ENCODE assay signal across 1 cellular context in the genomic region with DNA sequence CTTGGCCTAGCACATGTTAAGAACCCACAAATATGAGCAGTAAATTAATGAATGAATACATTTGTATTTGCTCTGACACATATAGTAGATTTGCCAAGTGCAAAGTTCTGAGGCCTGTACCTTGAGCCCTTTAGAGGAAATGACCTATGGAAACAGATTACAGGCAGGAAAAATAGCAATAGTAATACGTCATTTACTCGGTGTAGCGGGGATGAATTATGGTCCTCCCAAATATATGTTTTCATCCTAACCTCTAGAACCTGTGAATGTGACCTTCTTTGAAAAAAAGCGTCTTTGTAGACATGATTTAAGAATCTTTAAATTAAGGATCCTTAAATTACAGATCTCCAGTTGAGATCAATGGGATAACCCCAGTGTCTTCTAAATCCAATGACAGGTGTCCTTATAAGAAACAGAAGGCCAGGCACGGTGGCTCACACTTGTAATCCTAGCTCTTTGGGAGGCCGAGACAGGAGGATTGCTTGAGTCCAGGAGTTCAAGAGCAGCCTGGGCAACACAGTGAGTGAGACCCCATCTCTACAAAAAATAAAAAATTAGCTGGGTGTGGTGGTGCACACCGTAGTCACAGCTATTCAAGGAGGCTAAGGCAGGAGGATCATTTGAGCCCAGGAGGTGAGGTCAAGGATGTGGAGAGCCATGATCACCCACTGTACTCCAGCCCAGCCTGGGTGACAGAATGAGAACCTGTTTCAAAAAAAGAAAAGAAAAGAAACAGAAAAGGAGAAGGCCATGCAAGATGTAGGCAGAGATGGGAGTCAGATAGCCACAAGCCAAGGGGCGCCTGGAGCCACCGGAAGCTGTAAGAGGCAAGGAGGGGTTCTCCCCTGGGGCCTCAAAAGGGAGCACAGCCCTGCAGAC.
A peak's percentile ranks its signal among the peaks of the same experiment; 100 is the strongest.
TF ChIP-seq lines count a peak whose summit lies in the region.

No MANE protein-coding gene starts in this region.

TF ChIP-seq in HepG2, 621 proteins besides CTCF, POLR2A, EP300 and RAD21 (continued from another document and continues in another):
- TF ChIP-seq, protein P1, sequence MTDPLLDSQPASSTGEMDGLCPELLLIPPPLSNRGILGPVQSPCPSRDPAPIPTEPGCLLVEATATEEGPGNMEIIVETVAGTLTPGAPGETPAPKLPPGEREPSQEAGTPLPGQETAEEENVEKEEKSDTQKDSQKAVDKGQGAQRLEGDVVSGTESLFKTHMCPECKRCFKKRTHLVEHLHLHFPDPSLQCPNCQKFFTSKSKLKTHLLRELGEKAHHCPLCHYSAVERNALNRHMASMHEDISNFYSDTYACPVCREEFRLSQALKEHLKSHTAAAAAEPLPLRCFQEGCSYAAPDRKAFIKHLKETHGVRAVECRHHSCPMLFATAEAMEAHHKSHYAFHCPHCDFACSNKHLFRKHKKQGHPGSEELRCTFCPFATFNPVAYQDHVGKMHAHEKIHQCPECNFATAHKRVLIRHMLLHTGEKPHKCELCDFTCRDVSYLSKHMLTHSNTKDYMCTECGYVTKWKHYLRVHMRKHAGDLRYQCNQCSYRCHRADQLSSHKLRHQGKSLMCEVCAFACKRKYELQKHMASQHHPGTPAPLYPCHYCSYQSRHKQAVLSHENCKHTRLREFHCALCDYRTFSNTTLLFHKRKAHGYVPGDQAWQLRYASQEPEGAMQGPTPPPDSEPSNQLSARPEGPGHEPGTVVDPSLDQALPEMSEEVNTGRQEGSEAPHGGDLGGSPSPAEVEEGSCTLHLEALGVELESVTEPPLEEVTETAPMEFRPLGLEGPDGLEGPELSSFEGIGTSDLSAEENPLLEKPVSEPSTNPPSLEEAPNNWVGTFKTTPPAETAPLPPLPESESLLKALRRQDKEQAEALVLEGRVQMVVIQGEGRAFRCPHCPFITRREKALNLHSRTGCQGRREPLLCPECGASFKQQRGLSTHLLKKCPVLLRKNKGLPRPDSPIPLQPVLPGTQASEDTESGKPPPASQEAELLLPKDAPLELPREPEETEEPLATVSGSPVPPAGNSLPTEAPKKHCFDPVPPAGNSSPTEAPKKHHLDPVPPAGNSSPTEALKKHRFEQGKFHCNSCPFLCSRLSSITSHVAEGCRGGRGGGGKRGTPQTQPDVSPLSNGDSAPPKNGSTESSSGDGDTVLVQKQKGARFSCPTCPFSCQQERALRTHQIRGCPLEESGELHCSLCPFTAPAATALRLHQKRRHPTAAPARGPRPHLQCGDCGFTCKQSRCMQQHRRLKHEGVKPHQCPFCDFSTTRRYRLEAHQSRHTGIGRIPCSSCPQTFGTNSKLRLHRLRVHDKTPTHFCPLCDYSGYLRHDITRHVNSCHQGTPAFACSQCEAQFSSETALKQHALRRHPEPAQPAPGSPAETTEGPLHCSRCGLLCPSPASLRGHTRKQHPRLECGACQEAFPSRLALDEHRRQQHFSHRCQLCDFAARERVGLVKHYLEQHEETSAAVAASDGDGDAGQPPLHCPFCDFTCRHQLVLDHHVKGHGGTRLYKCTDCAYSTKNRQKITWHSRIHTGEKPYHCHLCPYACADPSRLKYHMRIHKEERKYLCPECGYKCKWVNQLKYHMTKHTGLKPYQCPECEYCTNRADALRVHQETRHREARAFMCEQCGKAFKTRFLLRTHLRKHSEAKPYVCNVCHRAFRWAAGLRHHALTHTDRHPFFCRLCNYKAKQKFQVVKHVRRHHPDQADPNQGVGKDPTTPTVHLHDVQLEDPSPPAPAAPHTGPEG (CRISPR knock-in tag; IDR thresholded peaks at IDR 0.05): 0 out of 2 replicates have a peak, but pooled peaks have one; percentile 24
- TF ChIP-seq BCL6 (CRISPR knock-in tag; IDR thresholded peaks at IDR 0.05): peak; percentile 56; the same call in 1 of the 2 replicates
- TF ChIP-seq CCDC6 (CRISPR knock-in tag; IDR thresholded peaks at IDR 0.05): 0 out of 2 replicates have a peak, but pooled peaks have one; percentile 37
- TF ChIP-seq, protein P2, sequence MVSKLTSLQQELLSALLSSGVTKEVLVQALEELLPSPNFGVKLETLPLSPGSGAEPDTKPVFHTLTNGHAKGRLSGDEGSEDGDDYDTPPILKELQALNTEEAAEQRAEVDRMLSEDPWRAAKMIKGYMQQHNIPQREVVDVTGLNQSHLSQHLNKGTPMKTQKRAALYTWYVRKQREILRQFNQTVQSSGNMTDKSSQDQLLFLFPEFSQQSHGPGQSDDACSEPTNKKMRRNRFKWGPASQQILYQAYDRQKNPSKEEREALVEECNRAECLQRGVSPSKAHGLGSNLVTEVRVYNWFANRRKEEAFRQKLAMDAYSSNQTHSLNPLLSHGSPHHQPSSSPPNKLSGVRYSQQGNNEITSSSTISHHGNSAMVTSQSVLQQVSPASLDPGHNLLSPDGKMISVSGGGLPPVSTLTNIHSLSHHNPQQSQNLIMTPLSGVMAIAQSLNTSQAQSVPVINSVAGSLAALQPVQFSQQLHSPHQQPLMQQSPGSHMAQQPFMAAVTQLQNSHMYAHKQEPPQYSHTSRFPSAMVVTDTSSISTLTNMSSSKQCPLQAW (CRISPR knock-in tag; IDR thresholded peaks at IDR 0.05): no peak
- peak; percentile 26; the same call in 1 of the 2 replicates for TF ChIP-seq MEF2D (CRISPR knock-in tag; IDR thresholded peaks at IDR 0.05)
- TF ChIP-seq NR2F2 (IDR thresholded peaks at IDR 0.05; ENCODE audit: borderline replicate concordance, low read depth): peak; percentile 73; the same call in 1 of the 2 replicates
- TF ChIP-seq RFXANK (CRISPR knock-in tag; IDR thresholded peaks at IDR 0.05): 0 out of 2 replicates have a peak, but pooled peaks have one; percentile 81
- TF ChIP-seq, protein P3, sequence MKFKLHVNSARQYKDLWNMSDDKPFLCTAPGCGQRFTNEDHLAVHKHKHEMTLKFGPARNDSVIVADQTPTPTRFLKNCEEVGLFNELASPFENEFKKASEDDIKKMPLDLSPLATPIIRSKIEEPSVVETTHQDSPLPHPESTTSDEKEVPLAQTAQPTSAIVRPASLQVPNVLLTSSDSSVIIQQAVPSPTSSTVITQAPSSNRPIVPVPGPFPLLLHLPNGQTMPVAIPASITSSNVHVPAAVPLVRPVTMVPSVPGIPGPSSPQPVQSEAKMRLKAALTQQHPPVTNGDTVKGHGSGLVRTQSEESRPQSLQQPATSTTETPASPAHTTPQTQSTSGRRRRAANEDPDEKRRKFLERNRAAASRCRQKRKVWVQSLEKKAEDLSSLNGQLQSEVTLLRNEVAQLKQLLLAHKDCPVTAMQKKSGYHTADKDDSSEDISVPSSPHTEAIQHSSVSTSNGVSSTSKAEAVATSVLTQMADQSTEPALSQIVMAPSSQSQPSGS (CRISPR knock-in tag; IDR thresholded peaks at IDR 0.05): peak; percentile 93; the same call in 1 of the 2 replicates
- no peak for TF ChIP-seq RAD51 (IDR thresholded peaks at IDR 0.05; ENCODE audit: borderline replicate concordance)
- no peak for TF ChIP-seq ZNF572 (CRISPR knock-in tag; IDR thresholded peaks at IDR 0.05)
- TF ChIP-seq ZNF614 (CRISPR knock-in tag; IDR thresholded peaks at IDR 0.05; ENCODE audit: borderline replicate concordance): no peak
- peak; percentile 81; the same call in 1 of the 2 replicates for TF ChIP-seq ZNF230 (CRISPR knock-in tag; IDR thresholded peaks at IDR 0.05)
- no peak for TF ChIP-seq ZNF256 (CRISPR knock-in tag; conservative IDR thresholded peaks at IDR 0.05)
- peak; percentile 17; the same call in 1 of the 2 replicates for TF ChIP-seq ETV6 (CRISPR knock-in tag; conservative IDR thresholded peaks at IDR 0.05)
- 0 out of 2 replicates have a peak, but pooled peaks have one; percentile 70 for TF ChIP-seq CREB3 (CRISPR knock-in tag; IDR thresholded peaks at IDR 0.05)
- TF ChIP-seq ATF7 (IDR thresholded peaks at IDR 0.05): peak; percentile 86
- TF ChIP-seq ATF7 (CRISPR knock-in tag; IDR thresholded peaks at IDR 0.05): no peak; the same call in none of the 2 replicates
- 0 out of 2 replicates have a peak, but pooled peaks have one; percentile 43 for TF ChIP-seq ZNF543 (CRISPR knock-in tag; IDR thresholded peaks at IDR 0.05)
- TF ChIP-seq SRY (CRISPR knock-in tag; IDR thresholded peaks at IDR 0.05): peak; percentile 55; the same call in 1 of the 2 replicates
- TF ChIP-seq, protein P4, sequence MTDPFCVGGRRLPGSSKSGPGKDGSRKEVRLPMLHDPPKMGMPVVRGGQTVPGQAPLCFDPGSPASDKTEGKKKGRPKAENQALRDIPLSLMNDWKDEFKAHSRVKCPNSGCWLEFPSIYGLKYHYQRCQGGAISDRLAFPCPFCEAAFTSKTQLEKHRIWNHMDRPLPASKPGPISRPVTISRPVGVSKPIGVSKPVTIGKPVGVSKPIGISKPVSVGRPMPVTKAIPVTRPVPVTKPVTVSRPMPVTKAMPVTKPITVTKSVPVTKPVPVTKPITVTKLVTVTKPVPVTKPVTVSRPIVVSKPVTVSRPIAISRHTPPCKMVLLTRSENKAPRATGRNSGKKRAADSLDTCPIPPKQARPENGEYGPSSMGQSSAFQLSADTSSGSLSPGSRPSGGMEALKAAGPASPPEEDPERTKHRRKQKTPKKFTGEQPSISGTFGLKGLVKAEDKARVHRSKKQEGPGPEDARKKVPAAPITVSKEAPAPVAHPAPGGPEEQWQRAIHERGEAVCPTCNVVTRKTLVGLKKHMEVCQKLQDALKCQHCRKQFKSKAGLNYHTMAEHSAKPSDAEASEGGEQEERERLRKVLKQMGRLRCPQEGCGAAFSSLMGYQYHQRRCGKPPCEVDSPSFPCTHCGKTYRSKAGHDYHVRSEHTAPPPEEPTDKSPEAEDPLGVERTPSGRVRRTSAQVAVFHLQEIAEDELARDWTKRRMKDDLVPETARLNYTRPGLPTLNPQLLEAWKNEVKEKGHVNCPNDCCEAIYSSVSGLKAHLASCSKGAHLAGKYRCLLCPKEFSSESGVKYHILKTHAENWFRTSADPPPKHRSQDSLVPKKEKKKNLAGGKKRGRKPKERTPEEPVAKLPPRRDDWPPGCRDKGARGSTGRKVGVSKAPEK (CRISPR knock-in tag; IDR thresholded peaks at IDR 0.05; ENCODE audit: borderline replicate concordance): no peak
- TF ChIP-seq ZNF605 (CRISPR knock-in tag; IDR thresholded peaks at IDR 0.05): peak; percentile 63
- no peak for TF ChIP-seq HDAC6 (IDR thresholded peaks at IDR 0.05; ENCODE audit: low read depth, low read length)
- TF ChIP-seq TBL1XR1 (IDR thresholded peaks at IDR 0.05; ENCODE audit: borderline replicate concordance, low read length, partially characterized antibody): peak; percentile 32
- TF ChIP-seq SP4 (CRISPR knock-in tag; IDR thresholded peaks at IDR 0.05): no peak
- TF ChIP-seq ZNF557 (CRISPR knock-in tag; IDR thresholded peaks at IDR 0.05): no peak; the same call in 1 of the 2 replicates
- TF ChIP-seq SOX5 (CRISPR knock-in tag; IDR thresholded peaks at IDR 0.05; ENCODE audit: borderline replicate concordance): no peak
- TF ChIP-seq GFI1 (CRISPR knock-in tag; IDR thresholded peaks at IDR 0.05; ENCODE audit: borderline replicate concordance): 0 out of 2 replicates have a peak, but pooled peaks have one; percentile 8
- no peak for TF ChIP-seq SIN3A (IDR thresholded peaks at IDR 0.05; ENCODE audit: borderline replicate concordance, low read depth, low read length)
- peak; percentile 91; the same call in 1 of the 2 replicates for TF ChIP-seq MIXL1 (CRISPR knock-in tag; IDR thresholded peaks at IDR 0.05)
- TF ChIP-seq ZNF24 (IDR thresholded peaks at IDR 0.05): peak; percentile 88
- 0 out of 2 replicates have a peak, but pooled peaks have one; percentile 18 for TF ChIP-seq ZNF501 (CRISPR knock-in tag; IDR thresholded peaks at IDR 0.05)
- peak; percentile 72; the same call in 1 of the 2 replicates for TF ChIP-seq KDM6A (CRISPR knock-in tag; IDR thresholded peaks at IDR 0.05; ENCODE audit: low read depth)
- TF ChIP-seq ZNF317 (CRISPR knock-in tag; IDR thresholded peaks at IDR 0.05): 0 out of 2 replicates have a peak, but pooled peaks have one; percentile 46
- TF ChIP-seq ZFP1 (CRISPR knock-in tag; IDR thresholded peaks at IDR 0.05): 0 out of 2 replicates have a peak, but pooled peaks have one; percentile 6
- TF ChIP-seq HMG20A (CRISPR knock-in tag; IDR thresholded peaks at IDR 0.05; ENCODE audit: borderline replicate concordance): peak; percentile 60; the same call in 1 of the 2 replicates
- no peak for TF ChIP-seq ZNF382 (CRISPR knock-in tag; IDR thresholded peaks at IDR 0.05; ENCODE audit: borderline replicate concordance)
- TF ChIP-seq MAZ (IDR thresholded peaks at IDR 0.05; ENCODE audit: borderline replicate concordance, low read depth, low read length): no peak
- no peak for TF ChIP-seq MAZ (CRISPR knock-in tag; IDR thresholded peaks at IDR 0.05; ENCODE audit: low read depth)
- TF ChIP-seq, protein P5, sequence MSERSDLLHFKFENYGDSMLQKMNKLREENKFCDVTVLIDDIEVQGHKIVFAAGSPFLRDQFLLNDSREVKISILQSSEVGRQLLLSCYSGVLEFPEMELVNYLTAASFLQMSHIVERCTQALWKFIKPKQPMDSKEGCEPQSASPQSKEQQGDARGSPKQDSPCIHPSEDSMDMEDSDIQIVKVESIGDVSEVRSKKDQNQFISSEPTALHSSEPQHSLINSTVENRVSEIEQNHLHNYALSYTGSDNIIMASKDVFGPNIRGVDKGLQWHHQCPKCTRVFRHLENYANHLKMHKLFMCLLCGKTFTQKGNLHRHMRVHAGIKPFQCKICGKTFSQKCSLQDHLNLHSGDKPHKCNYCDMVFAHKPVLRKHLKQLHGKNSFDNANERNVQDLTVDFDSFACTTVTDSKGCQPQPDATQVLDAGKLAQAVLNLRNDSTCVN (CRISPR knock-in tag; IDR thresholded peaks at IDR 0.05; ENCODE audit: borderline replicate concordance): no peak; the same call in 1 of the 2 replicates
- TF ChIP-seq MYPOP (CRISPR knock-in tag; IDR thresholded peaks at IDR 0.05): 0 out of 2 replicates have a peak, but pooled peaks have one; percentile 29
- TF ChIP-seq ZNF570 (CRISPR knock-in tag; IDR thresholded peaks at IDR 0.05; ENCODE audit: borderline replicate concordance): no peak
- TF ChIP-seq, protein P6, sequence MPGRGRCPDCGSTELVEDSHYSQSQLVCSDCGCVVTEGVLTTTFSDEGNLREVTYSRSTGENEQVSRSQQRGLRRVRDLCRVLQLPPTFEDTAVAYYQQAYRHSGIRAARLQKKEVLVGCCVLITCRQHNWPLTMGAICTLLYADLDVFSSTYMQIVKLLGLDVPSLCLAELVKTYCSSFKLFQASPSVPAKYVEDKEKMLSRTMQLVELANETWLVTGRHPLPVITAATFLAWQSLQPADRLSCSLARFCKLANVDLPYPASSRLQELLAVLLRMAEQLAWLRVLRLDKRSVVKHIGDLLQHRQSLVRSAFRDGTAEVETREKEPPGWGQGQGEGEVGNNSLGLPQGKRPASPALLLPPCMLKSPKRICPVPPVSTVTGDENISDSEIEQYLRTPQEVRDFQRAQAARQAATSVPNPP (CRISPR knock-in tag; IDR thresholded peaks at IDR 0.05): no peak
